In genomic region chr17:76811834-76812233, GRCh38 we compare ENCODE assay signal across 28 cellular contexts. TPM values are rescaled to one million over a fixed set of nuclear protein-coding genes. Genes with fewer than 3 reads are reported as not detected.
"Had no signal": no experiment of that assay in that cellular context is flagged by ENCODE, and none has a peak within 500 bp of the region (broad histone marks: within the 10 kb centered on the region; RNA-seq: fewer than 3 reads in every experiment).

No MANE protein-coding gene starts in this region.

- H3K9me3 ChIP-seq: colonic mucosa, esophagus muscularis mucosa, esophagus squamous epithelium, gastrocnemius medialis, gastroesophageal sphincter, heart left ventricle, heart right ventricle had no signal

- ATAC-seq: effector memory CD8-positive, alpha-beta T cell; esophagus mucosa; foreskin keratinocyte; gastrocnemius medialis; gastroesophageal sphincter; heart left ventricle; heart right ventricle had no signal

- H3K4me3 ChIP-seq: colonic mucosa, coronary artery, dorsolateral prefrontal cortex, esophagus muscularis mucosa, esophagus squamous epithelium, gastrocnemius medialis, gastroesophageal sphincter, heart left ventricle, heart right ventricle had no signal

- H3K27ac ChIP-seq: colonic mucosa, coronary artery, dorsolateral prefrontal cortex, epithelial cell of prostate, esophagus muscularis mucosa, esophagus squamous epithelium, foreskin keratinocyte, gastrocnemius medialis, gastroesophageal sphincter, heart left ventricle, heart right ventricle had no signal

- FAIRE-seq: colon, endometrium, endothelial cell of umbilical vein, frontal cortex had no signal

- H3K4me1 ChIP-seq: colonic mucosa, esophagus muscularis mucosa, esophagus squamous epithelium, foreskin keratinocyte, gastrocnemius medialis, gastroesophageal sphincter had no signal

- H3K27ac Mint-ChIP-seq: dendritic cell treated with granulocyte-macrophage colony-stimulating factor and Interleukin-4, amounts not matched to agents 40 ng/mL and 50 ng/mL, for 4 days had no signal

- DNase-seq: colonic mucosa; cortex of kidney; dermis blood vessel endothelial cell; dorsolateral prefrontal cortex; effector CD4-positive, alpha-beta T cell; effector CD8-positive, alpha-beta T cell; effector memory CD4-positive, alpha-beta T cell; effector memory CD8-positive, alpha-beta T cell; endodermal cell; erythroblast; esophagus squamous epithelium; foreskin keratinocyte; foreskin melanocyte; gastrocnemius medialis; glutamatergic neuron; head of caudate nucleus; heart left ventricle; heart right ventricle had no signal

- H3K27me3 ChIP-seq: colonic mucosa, dorsolateral prefrontal cortex, heart left ventricle had no signal

- H3K9me3 Mint-ChIP-seq: dendritic cell treated with granulocyte-macrophage colony-stimulating factor and Interleukin-4, amounts not matched to agents 40 ng/mL and 50 ng/mL, for 4 days; effector memory CD8-positive, alpha-beta T cell had no signal

- H3K36me3 ChIP-seq: colonic mucosa, esophagus muscularis mucosa, esophagus squamous epithelium, gastrocnemius medialis, heart left ventricle, heart right ventricle had no signal

- H3K4me3 Mint-ChIP-seq: dendritic cell treated with granulocyte-macrophage colony-stimulating factor and Interleukin-4, amounts not matched to agents 40 ng/mL and 50 ng/mL, for 4 days; effector memory CD8-positive, alpha-beta T cell; endodermal cell had no signal

RNA-seq across cellular contexts. Expression of gene MGAT5B, which starts 56.4 kb away (rescaled TPM):
- total RNA-seq: gastrocnemius medialis had no signal
